In genomic region chr9:36923025-36923625, GRCh38 we compare ENCODE assay signal across 13 cellular contexts.
"Had no signal": no experiment of that assay in that cellular context is flagged by ENCODE, and none has a peak within 500 bp of the region (broad histone marks: within the 10 kb centered on the region; RNA-seq: fewer than 3 reads in every experiment).

No MANE protein-coding gene starts in this region.

- H3K27ac ChIP-seq: cardiac muscle cell, foreskin keratinocyte, lower lobe of right lung had no signal

- ATAC-seq: left cardiac atrium; naive thymus-derived CD8-positive, alpha-beta T cell; sciatic nerve had no signal

- H3K9me3 Mint-ChIP-seq: activated CD4-positive, alpha-beta memory T cell treated with anti-CD3 and anti-CD28 coated beads for 36 hours; activated naive CD8-positive, alpha-beta T cell treated with anti-CD3 and anti-CD28 coated beads, Interleukin-2, amount 10 ng/mL, durations not matched to agents 7 days and 5 days; activated T-helper 1 cell treated with anti-CD3 and anti-CD28 coated beads, Interleukin-12 subunit alpha, Interleukin-12 subunit beta, Interleukin-2, Interleukin-4 antibody, amounts not matched to agents 30 ng/mL and 10 ng/mL and 1 ng/mL, durations not matched to agents 14 hours and 24 hours and 36 hours; naive thymus-derived CD8-positive, alpha-beta T cell had no signal

- H3K27ac Mint-ChIP-seq: activated CD4-positive, alpha-beta memory T cell treated with anti-CD3 and anti-CD28 coated beads for 36 hours; activated naive CD8-positive, alpha-beta T cell treated with anti-CD3 and anti-CD28 coated beads, Interleukin-2, amount 10 ng/mL, durations not matched to agents 7 days and 5 days; activated T-helper 1 cell treated with anti-CD3 and anti-CD28 coated beads, Interleukin-12 subunit alpha, Interleukin-12 subunit beta, Interleukin-2, Interleukin-4 antibody, amounts not matched to agents 30 ng/mL and 10 ng/mL and 1 ng/mL, durations not matched to agents 14 hours and 24 hours and 36 hours had no signal

- H3K4me1 ChIP-seq: lower lobe of right lung had no signal

- H3K4me3 Mint-ChIP-seq: activated CD4-positive, alpha-beta memory T cell treated with anti-CD3 and anti-CD28 coated beads for 36 hours; activated naive CD8-positive, alpha-beta T cell treated with anti-CD3 and anti-CD28 coated beads, Interleukin-2, amount 10 ng/mL, durations not matched to agents 7 days and 5 days; activated T-helper 1 cell treated with anti-CD3 and anti-CD28 coated beads, Interleukin-12 subunit alpha, Interleukin-12 subunit beta, Interleukin-2, Interleukin-4 antibody, amounts not matched to agents 30 ng/mL and 10 ng/mL and 1 ng/mL, durations not matched to agents 14 hours and 24 hours and 36 hours; naive thymus-derived CD8-positive, alpha-beta T cell had no signal

- H3K36me3 Mint-ChIP-seq: activated CD4-positive, alpha-beta memory T cell treated with anti-CD3 and anti-CD28 coated beads for 36 hours; activated naive CD8-positive, alpha-beta T cell treated with anti-CD3 and anti-CD28 coated beads, Interleukin-2, amount 10 ng/mL, durations not matched to agents 7 days and 5 days; naive thymus-derived CD8-positive, alpha-beta T cell had no signal

- H3K36me3 ChIP-seq: cardiac muscle cell, lower lobe of right lung had no signal

- H3K9me3 ChIP-seq: lower lobe of right lung had no signal

- H3K4me3 ChIP-seq: cardiac muscle cell, lower lobe of right lung had no signal

- DNase-seq: activated CD4-positive, alpha-beta memory T cell treated with anti-CD3 and anti-CD28 coated beads for 36 hours; activated CD4-positive, alpha-beta T cell treated with anti-CD3 and anti-CD28 coated beads for 1 hour; activated naive CD8-positive, alpha-beta T cell treated with anti-CD3 and anti-CD28 coated beads, Interleukin-2, amount 10 ng/mL, durations not matched to agents 7 days and 5 days; left cardiac atrium; lower lobe of right lung; naive thymus-derived CD8-positive, alpha-beta T cell; stimulated activated CD4-positive, alpha-beta T cell treated with anti-CD3 and anti-CD28 coated beads, Interleukin-12 subunit alpha, Interleukin-12 subunit beta, amount 100 ng/mL, for 4 hours; SW 1271; T-helper 9 cell had no signal
